Comparison of ENCODE assay signal across 22 cellular contexts in genomic region chr2:66850406-66850805, GRCh38.
"Had no signal": no experiment of that assay in that cellular context is flagged by ENCODE, and none has a peak within 500 bp of the region (broad histone marks: within the 10 kb centered on the region; RNA-seq: fewer than 3 reads in every experiment).

No MANE protein-coding gene starts in this region.

- H3K27ac ChIP-seq: epithelial cell of prostate, gastrocnemius medialis, heart right ventricle, testis, upper lobe of right lung had no signal

- H3K9me3 ChIP-seq: gastrocnemius medialis, heart right ventricle, mucosa of descending colon, prostate gland, stomach, testis, upper lobe of right lung had no signal

- ATAC-seq: activated T-cell treated with anti-CD3 and anti-CD28 coated beads, Interleukin-2, amount 50 U/mL, for 72 hours; effector memory CD8-positive, alpha-beta T cell; gastrocnemius medialis; mucosa of descending colon; naive thymus-derived CD8-positive, alpha-beta T cell; sciatic nerve; T-helper 17 cell; upper lobe of right lung had no signal

- DNase-seq: activated CD4-positive, alpha-beta T cell treated with anti-CD3 and anti-CD28 coated beads, Interleukin-2, amount 10 ng/mL, durations not matched to agents 24 days and 14 days; activated CD4-positive, CD25-positive, alpha-beta regulatory T cell; activated CD8-positive, alpha-beta memory T cell treated with anti-CD3 and anti-CD28 coated beads, Interleukin-2, amount 50 U/mL, for 48 hours; activated gamma-delta T cell treated with Interleukin-2 at 50 U/mL for 16 hours; activated naive CD8-positive, alpha-beta T cell treated with anti-CD3 and anti-CD28 coated beads for 36 hours; activated T-cell treated with anti-CD3 and anti-CD28 coated beads, Interleukin-2, amount 50 U/mL, for 72 hours; dermis blood vessel endothelial cell; effector memory CD8-positive, alpha-beta T cell; gastrocnemius medialis; mammary epithelial cell; mucosa of descending colon; naive thymus-derived CD8-positive, alpha-beta T cell; nucleus accumbens; stimulated activated CD4-positive, alpha-beta T cell treated with anti-CD3 and anti-CD28 coated beads, Interleukin-1b, Interleukin-23, amount 100 ng/mL, for 48 hours; stomach; T-helper 17 cell; testis; upper lobe of right lung had no signal

- H3K36me3 ChIP-seq: gastrocnemius medialis, heart right ventricle, prostate gland, stomach, upper lobe of right lung had no signal

- H3K4me1 ChIP-seq: gastrocnemius medialis had no signal

- H3K27me3 ChIP-seq: heart right ventricle, stomach, testis, upper lobe of right lung had no signal

- H3K4me3 ChIP-seq: gastrocnemius medialis, heart right ventricle, mucosa of descending colon, prostate gland, stomach, testis, upper lobe of right lung had no signal
